ENCODE assay signal across 9 cellular contexts in the genomic region with DNA sequence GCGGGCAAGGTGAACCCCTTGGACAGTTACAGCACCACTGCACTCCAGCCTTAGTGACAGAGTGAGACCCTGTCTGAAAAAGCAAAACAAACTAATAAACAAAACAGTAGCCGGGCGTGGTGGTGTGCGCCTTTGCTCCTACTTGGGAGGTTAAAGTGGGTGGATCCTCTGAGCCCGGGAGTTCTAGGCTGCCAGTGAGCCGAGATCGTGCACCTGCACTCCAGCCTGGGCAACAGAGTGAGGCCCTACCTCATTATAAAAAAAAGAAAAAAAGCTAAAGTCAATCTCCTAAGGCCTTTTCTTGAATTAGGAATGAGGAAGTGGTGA. TPM values are rescaled to one million over a fixed set of nuclear protein-coding genes. Genes with fewer than 3 reads are reported as not detected.
A peak's percentile ranks its signal among the peaks of the same experiment; 100 is the strongest.
DNase-seq lines count a peak whose midpoint lies in the region; ATAC-seq, FAIRE-seq and TF ChIP-seq lines count a peak whose summit lies in the region.
"Had no signal": no experiment of that assay in that cellular context is flagged by ENCODE, and none has a peak within 500 bp of the region (broad histone marks: within the 10 kb centered on the region; RNA-seq: fewer than 3 reads in every experiment).

No MANE protein-coding gene starts in this region.

- intact Hi-C loops in posterior vena cava (cut with DNase I) = no loop called here

- H3K36me3 ChIP-seq in brain microvascular endothelial cell (replicated peaks) = no peaks in the 10 kb centered on the region

- CTCF ChIA-PET in GM10248 (lab: Yijun Ruan, JAX) = interaction anchor here (5.0 kb wide), 1 partner anchor 13 kb away, joined by 15 read pairs; no protein-coding TSS in a partner anchor

- peak overlapping the region; percentile 66 for H3K27ac Mint-ChIP-seq in nephron progenitor cell

- TF ChIP-seq CTCF in GM12875 (IDR thresholded peaks at IDR 0.05; ENCODE audit: borderline replicate concordance, insufficient read depth, low read depth, low read length) (no peak), brain microvascular endothelial cell (IDR thresholded peaks at IDR 0.05; ENCODE audit: low read depth, low read length, missing control alignments) (no peak), nephron progenitor cell (IDR thresholded peaks at IDR 0.05) (no peak), GM10248 (IDR thresholded peaks at IDR 0.05; ENCODE audit: control extremely low read depth, extremely low read depth, low read depth, missing control alignments) (no peak)

- H3K27ac ChIP-seq in brain microvascular endothelial cell = peak overlapping the region; percentile 34
- H3K27ac ChIP-seq: KMS-11 had no signal

- DNase-seq in brain microvascular endothelial cell = no peak
- DNase-seq in nephron progenitor cell = no peak
- DNase-seq in posterior vena cava (ENCODE audit: low spot score) = no peak
- DNase-seq in GM12891 (ENCODE audit: insufficient read length, low spot score) = no peak
- no peak for DNase-seq in GM10248 (ENCODE audit: extremely low spot score)
- no peak for DNase-seq in H4 (ENCODE audit: low spot score)

- POLR2A ChIA-PET in GM10248 (lab: Yijun Ruan, JAX) = interaction anchor here (0.6 kb wide), 1 partner anchor 282 kb away, joined by 3 read pairs; no protein-coding TSS in a partner anchor

- in situ Hi-C loops in brain microvascular endothelial cell (cut with HindIII; ENCODE audit: low pct_ligation_motif_present, low sequenced_read_pairs) = no loop called here

- no peak overlapping the region for H3K4me3 Mint-ChIP-seq in nephron progenitor cell

- no peaks in the 10 kb centered on the region for H3K36me3 Mint-ChIP-seq in nephron progenitor cell (ENCODE audit: low read depth)

- no peak for FAIRE-seq in GM12891 (lab: Jason Lieb, UNC)

- peaks cover 5% of the 10 kb centered on the region for H3K4me1 Mint-ChIP-seq in nephron progenitor cell

- peak; percentile 33 for ATAC-seq in HG02981 (IDR thresholded peaks at IDR 0.05; ENCODE audit: unreplicated experiment)

- H3K4me3 ChIP-seq in GM12875 (ENCODE audit: low read depth, low read length) (peak overlapping the region; percentile 16), brain microvascular endothelial cell (ENCODE audit: low read depth, low read length) (no peak overlapping the region)

- TF ChIP-seq POLR2A in GM12891 (IDR thresholded peaks at IDR 0.05; ENCODE audit: low read depth, low read length) = no peak

- H3K9me3 Mint-ChIP-seq in nephron progenitor cell = peaks cover 15% of the 10 kb centered on the region

- H3K27me3 Mint-ChIP-seq in nephron progenitor cell (ENCODE audit: low read depth, poor library complexity) = peaks cover 27% of the 10 kb centered on the region

- no peaks in the 10 kb centered on the region for H3K27me3 ChIP-seq in brain microvascular endothelial cell (replicated peaks)

TF ChIP-seq in GM12891, 5 proteins besides CTCF, POLR2A, EP300 and RAD21:
- TF ChIP-seq POLR2AphosphoS5 (IDR thresholded peaks at IDR 0.05; ENCODE audit: low read depth, low read length) (no peak), TAF1 (IDR thresholded peaks at IDR 0.05; ENCODE audit: low read depth, low read length) (no peak), POU2F2 (IDR thresholded peaks at IDR 0.05; ENCODE audit: low read depth, low read length) (no peak), SPI1 (IDR thresholded peaks at IDR 0.05; ENCODE audit: low read depth, low read length) (no peak), PAX5 (IDR thresholded peaks at IDR 0.05; ENCODE audit: insufficient read depth, low read length, severe bottlenecking) (no peak)
TF ChIP-seq in GM12891: peak in this region for 0.

RNA-seq across cellular contexts. Expression of a gene that starts 24.7 kb away (rescaled TPM):
- 10 to 100 TPM; 27.3 to 29.9 TPM for total RNA-seq in posterior vena cava
- polyA plus RNA-seq in GM12891 (2012; ENCODE audit: low read depth, missing spikeins) = 9.7 TPM
- 10.4 and 14.7 TPM in 2 replicates for total RNA-seq in H4 (2014; rRNA removed; shearing (Covaris generic))
